ENCODE assay signal across 20 cellular contexts in genomic region chr12:113601656-113602263, GRCh38.
DNase-seq lines count a peak whose midpoint lies in the region; ATAC-seq, FAIRE-seq and TF ChIP-seq lines count a peak whose summit lies in the region.
"Had no signal": no experiment of that assay in that cellular context is flagged by ENCODE, and none has a peak within 500 bp of the region (broad histone marks: within the 10 kb centered on the region; RNA-seq: fewer than 3 reads in every experiment).

No MANE protein-coding gene starts in this region.

- no peak overlapping the region for H3K4ac ChIP-seq in mesenchymal stem cell (ENCODE audit: low read depth in 1 of 2, low read length in 2 of 2)

- H3K4me3 ChIP-seq in liver (ENCODE audit: low read depth in 1 of 3, low read length in 3 of 3): no peak overlapping the region
- H3K4me3 ChIP-seq in BE2C (ENCODE audit: low read depth, low read length): no peak overlapping the region
- H3K4me3 ChIP-seq in mesenchymal stem cell (ENCODE audit: insufficient read depth in 1 of 2, low read depth in 1 of 2, low read length in 2 of 2): no peak overlapping the region
- H3K4me3 ChIP-seq: MG63, Peyer's patch, sigmoid colon had no signal

- H2AFZ ChIP-seq in mesenchymal stem cell (ENCODE audit: low read depth, low read length): no peak overlapping the region

- WGBS in liver: 45% methylated on average over 3 of the region's 3 CpGs
- WGBS in mesenchymal stem cell: 13% methylated on average over 1 of the region's 3 CpGs

- no peak overlapping the region for H3K23ac ChIP-seq in mesenchymal stem cell (ENCODE audit: low read length in 2 of 2)

- H4K91ac ChIP-seq in mesenchymal stem cell (ENCODE audit: low read length): no peak overlapping the region

- peak; percentile 60 for DNase-seq in activated CD4-positive, alpha-beta T cell treated with anti-CD3 and anti-CD28 coated beads, Interleukin-2, amount 10 ng/mL, durations not matched to agents 24 days and 14 days
- DNase-seq in activated CD4-positive, alpha-beta T cell treated with anti-CD3 and anti-CD28 coated beads, Interleukin-2, amount 50 U/mL, for 48 hours: no peak
- DNase-seq in HTR-8/SVneo (ENCODE audit: insufficient read length, low spot score): peak; percentile 15
- DNase-seq in activated CD8-positive, alpha-beta T cell treated with anti-CD3 and anti-CD28 coated beads for 36 hours: peak; percentile 9
- no peak for DNase-seq in BE2C
- no peak for DNase-seq in mesenchymal stem cell
- no peak for DNase-seq in NCI-H2081 (lab: John Stamatoyannopoulos, UW)
- DNase-seq: amniotic stem cell; CD4-positive, alpha-beta T cell; DMS79 treated with DMSO at 0.1 percent for 48 hours; HCEC 1CT; hippocampal formation; MG63; NCI-H2081 treated with DMSO at 0.1 percent for 48 hours; NCI-H69; Peyer's patch; sigmoid colon had no signal

- no peak for TF ChIP-seq CTCF in activated CD8-positive, alpha-beta T cell treated with anti-CD3 and anti-CD28 coated beads for 36 hours (IDR thresholded peaks at IDR 0.05)
- TF ChIP-seq CTCF in liver (IDR thresholded peaks at IDR 0.05; ENCODE audit: low read depth, low read length, missing input control) (no peak), BE2C (IDR thresholded peaks at IDR 0.05; ENCODE audit: low read depth, low read length) (no peak)

- no peaks in the 10 kb centered on the region for H3K4me1 Mint-ChIP-seq in activated CD4-positive, alpha-beta T cell treated with anti-CD3 and anti-CD28 coated beads, Interleukin-2, amount 10 ng/mL, durations not matched to agents 24 days and 14 days
- no peaks in the 10 kb centered on the region for H3K4me1 Mint-ChIP-seq in activated CD8-positive, alpha-beta T cell treated with anti-CD3 and anti-CD28 coated beads for 36 hours (ENCODE audit: low read depth)
- H3K4me1 Mint-ChIP-seq: central memory CD8-positive, alpha-beta T cell had no signal

- no peak overlapping the region for H3K18ac ChIP-seq in mesenchymal stem cell (ENCODE audit: low read depth in 1 of 2, low read length in 2 of 2)

- H3K36me3 ChIP-seq in liver (ENCODE audit: control insufficient read depth in 4 of 4, insufficient read depth in 3 of 4, low read depth in 1 of 4, low read length in 3 of 4): no peaks in the 10 kb centered on the region
- H3K36me3 ChIP-seq in BE2C: no peaks in the 10 kb centered on the region
- no peaks in the 10 kb centered on the region for H3K36me3 ChIP-seq in mesenchymal stem cell (ENCODE audit: control insufficient read depth in 1 of 2, insufficient read depth in 2 of 2, low read depth in 1 of 2, low read length in 2 of 2)
- H3K36me3 ChIP-seq: MG63, Peyer's patch, sigmoid colon had no signal

- FAIRE-seq in HTR-8/SVneo (lab: Jason Lieb, UNC): no peak
- FAIRE-seq: A204.1 had no signal

- no peak overlapping the region for H4K8ac ChIP-seq in mesenchymal stem cell (ENCODE audit: low read length)

- ATAC-seq in activated CD8-positive, alpha-beta T cell treated with anti-CD3 and anti-CD28 coated beads for 36 hours: no peak

- H3K9me3 ChIP-seq in liver (ENCODE audit: control insufficient read depth in 4 of 4, low read length in 3 of 4) (no peaks in the 10 kb centered on the region), BE2C (no peaks in the 10 kb centered on the region), mesenchymal stem cell (ENCODE audit: control insufficient read depth, low read length) (no peaks in the 10 kb centered on the region)
- H3K9me3 ChIP-seq: MG63, Peyer's patch, sigmoid colon had no signal

- no peaks in the 10 kb centered on the region for H3K9me3 Mint-ChIP-seq in activated CD4-positive, alpha-beta T cell treated with anti-CD3 and anti-CD28 coated beads, Interleukin-2, amount 10 ng/mL, durations not matched to agents 24 days and 14 days
- no peaks in the 10 kb centered on the region for H3K9me3 Mint-ChIP-seq in activated CD8-positive, alpha-beta T cell treated with anti-CD3 and anti-CD28 coated beads for 36 hours
- H3K9me3 Mint-ChIP-seq: CD4-positive, alpha-beta T cell had no signal

- POLR2A ChIA-PET in activated CD8-positive, alpha-beta T cell treated with anti-CD3 and anti-CD28 coated beads for 36 hours (lab: Charles Lee): no interaction called here

- no peaks in the 10 kb centered on the region for H3K36me3 Mint-ChIP-seq in activated CD4-positive, alpha-beta T cell treated with anti-CD3 and anti-CD28 coated beads, Interleukin-2, amount 10 ng/mL, durations not matched to agents 24 days and 14 days (ENCODE audit: low read depth)
- no peaks in the 10 kb centered on the region for H3K36me3 Mint-ChIP-seq in activated CD8-positive, alpha-beta T cell treated with anti-CD3 and anti-CD28 coated beads for 36 hours (ENCODE audit: low read depth)

- intact Hi-C loops in activated CD4-positive, alpha-beta T cell treated with anti-CD3 and anti-CD28 coated beads, Interleukin-2, amount 10 ng/mL, durations not matched to agents 24 days and 14 days (cut with micrococcal nuclease): no loop called here
- intact Hi-C loops in activated CD8-positive, alpha-beta T cell treated with anti-CD3 and anti-CD28 coated beads for 36 hours (cut with micrococcal nuclease): no loop called here

- H2BK12ac ChIP-seq in mesenchymal stem cell (ENCODE audit: low read length in 2 of 2): no peak overlapping the region

- H2BK120ac ChIP-seq in mesenchymal stem cell (ENCODE audit: low read depth, low read length): no peak overlapping the region

- H3K27ac Mint-ChIP-seq in activated CD4-positive, alpha-beta T cell treated with anti-CD3 and anti-CD28 coated beads, Interleukin-2, amount 10 ng/mL, durations not matched to agents 24 days and 14 days: no peak overlapping the region
- H3K27ac Mint-ChIP-seq in activated CD8-positive, alpha-beta T cell treated with anti-CD3 and anti-CD28 coated beads for 36 hours: no peak overlapping the region
- H3K27ac Mint-ChIP-seq: CD4-positive, alpha-beta T cell had no signal

- no peaks in the 10 kb centered on the region for H3K27me3 ChIP-seq in liver (ENCODE audit: control insufficient read depth in 4 of 4, insufficient read depth in 4 of 4, low read length in 3 of 4)
- H3K27me3 ChIP-seq in BE2C: peaks cover 19% of the 10 kb centered on the region
- H3K27me3 ChIP-seq in mesenchymal stem cell (ENCODE audit: control insufficient read depth in 1 of 2, insufficient read depth in 1 of 2, low read length in 2 of 2): peaks cover 0 to 7% of the 10 kb centered on the region in 2 experiments
- H3K27me3 ChIP-seq: MG63, Peyer's patch had no signal

- H3K9ac ChIP-seq in liver (ENCODE audit: low read depth in 1 of 2, low read length in 2 of 2) (no peak overlapping the region), mesenchymal stem cell (ENCODE audit: low read length) (no peak overlapping the region)

- no peak overlapping the region for H3K4me3 Mint-ChIP-seq in activated CD4-positive, alpha-beta T cell treated with anti-CD3 and anti-CD28 coated beads, Interleukin-2, amount 10 ng/mL, durations not matched to agents 24 days and 14 days
- H3K4me3 Mint-ChIP-seq in activated CD8-positive, alpha-beta T cell treated with anti-CD3 and anti-CD28 coated beads for 36 hours: no peak overlapping the region
- H3K4me3 Mint-ChIP-seq: CD4-positive, alpha-beta T cell; central memory CD8-positive, alpha-beta T cell had no signal

- no peak for TF ChIP-seq RAD21 in liver (IDR thresholded peaks at IDR 0.05)

- H2AK5ac ChIP-seq in mesenchymal stem cell (ENCODE audit: low read length, severe bottlenecking): no peak overlapping the region

- no peak overlapping the region for H2BK5ac ChIP-seq in mesenchymal stem cell (ENCODE audit: low read depth, low read length, poor library complexity, severe bottlenecking)

- CTCF ChIA-PET in activated CD8-positive, alpha-beta T cell treated with anti-CD3 and anti-CD28 coated beads for 36 hours (lab: Charles Lee): no interaction called here

- no peak overlapping the region for H2BK15ac ChIP-seq in mesenchymal stem cell (ENCODE audit: low read depth, poor library complexity, severe bottlenecking)

- H3K27ac ChIP-seq in liver (ENCODE audit: low read depth in 1 of 2, low read length in 2 of 2) (no peak overlapping the region), mesenchymal stem cell (ENCODE audit: low read length, poor library complexity, severe bottlenecking) (no peak overlapping the region)
- H3K27ac ChIP-seq: Peyer's patch, sigmoid colon had no signal

- no peaks in the 10 kb centered on the region for H3K79me1 ChIP-seq in mesenchymal stem cell (replicated peaks; ENCODE audit: low read length, poor library complexity, severe bottlenecking)

- no peak overlapping the region for H3K4me2 ChIP-seq in mesenchymal stem cell (ENCODE audit: low read length, poor library complexity, severe bottlenecking)

- no peaks in the 10 kb centered on the region for H3K27me3 Mint-ChIP-seq in activated CD4-positive, alpha-beta T cell treated with anti-CD3 and anti-CD28 coated beads, Interleukin-2, amount 10 ng/mL, durations not matched to agents 24 days and 14 days
- H3K27me3 Mint-ChIP-seq in activated CD8-positive, alpha-beta T cell treated with anti-CD3 and anti-CD28 coated beads for 36 hours: peaks cover 3% of the 10 kb centered on the region

- no peak overlapping the region for H3K14ac ChIP-seq in mesenchymal stem cell (ENCODE audit: low read length in 2 of 2)

- no peaks in the 10 kb centered on the region for H3K4me1 ChIP-seq in liver (ENCODE audit: control insufficient read depth in 4 of 4, insufficient read depth in 4 of 4, low read length in 3 of 4)
- H3K4me1 ChIP-seq in BE2C: no peaks in the 10 kb centered on the region
- no peaks in the 10 kb centered on the region for H3K4me1 ChIP-seq in mesenchymal stem cell (ENCODE audit: control insufficient read depth, insufficient read depth, low read depth, low read length)
- H3K4me1 ChIP-seq: Peyer's patch, sigmoid colon had no signal

Comparison
In these comparisons a context has a peak if more than half of its experiments do, and no peak if none do; other contexts are left out.
1. DNase-seq: peak in activated CD4-positive, alpha-beta T cell treated with anti-CD3 and anti-CD28 coated beads, Interleukin-2, amount 10 ng/mL, durations not matched to agents 24 days and 14 days (single experiment), HTR-8/SVneo (single experiment) and activated CD8-positive, alpha-beta T cell treated with anti-CD3 and anti-CD28 coated beads for 36 hours (single experiment); none in activated CD4-positive, alpha-beta T cell treated with anti-CD3 and anti-CD28 coated beads, Interleukin-2, amount 50 U/mL, for 48 hours (0 of 2), BE2C (single experiment), mesenchymal stem cell (single experiment) and NCI-H2081 (0 of 2).